1 cellular context compared by ENCODE assay signal in the genomic region with DNA sequence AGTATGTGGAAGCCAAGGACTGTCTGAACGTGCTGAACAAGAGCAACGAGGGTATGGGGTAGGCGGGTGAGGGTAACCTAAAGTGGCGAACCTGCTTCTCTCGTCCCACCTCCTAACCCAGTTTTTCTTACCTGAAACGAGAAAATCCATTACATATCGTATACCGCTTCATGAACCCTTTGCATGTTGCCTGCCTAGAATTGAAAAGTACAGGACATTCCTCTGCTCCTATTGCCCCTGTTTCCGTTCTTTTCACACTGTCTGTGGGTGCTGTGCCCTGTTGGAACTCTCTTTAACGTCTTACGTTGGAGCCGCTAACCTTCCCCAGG.
TF ChIP-seq lines count a peak whose summit lies in the region.

No MANE protein-coding gene starts in this region.

TF ChIP-seq in HepG2, 621 proteins besides CTCF, POLR2A, EP300 and RAD21:
- TF ChIP-seq ZNF576 (CRISPR knock-in tag; IDR thresholded peaks at IDR 0.05), result 0 out of 2 replicates have a peak, but pooled peaks have one; percentile 59
- TF ChIP-seq ZNF614 (CRISPR knock-in tag; IDR thresholded peaks at IDR 0.05; ENCODE audit: borderline replicate concordance), result 0 out of 2 replicates have a peak, but pooled peaks have one; percentile 6
- TF ChIP-seq, protein P1, sequence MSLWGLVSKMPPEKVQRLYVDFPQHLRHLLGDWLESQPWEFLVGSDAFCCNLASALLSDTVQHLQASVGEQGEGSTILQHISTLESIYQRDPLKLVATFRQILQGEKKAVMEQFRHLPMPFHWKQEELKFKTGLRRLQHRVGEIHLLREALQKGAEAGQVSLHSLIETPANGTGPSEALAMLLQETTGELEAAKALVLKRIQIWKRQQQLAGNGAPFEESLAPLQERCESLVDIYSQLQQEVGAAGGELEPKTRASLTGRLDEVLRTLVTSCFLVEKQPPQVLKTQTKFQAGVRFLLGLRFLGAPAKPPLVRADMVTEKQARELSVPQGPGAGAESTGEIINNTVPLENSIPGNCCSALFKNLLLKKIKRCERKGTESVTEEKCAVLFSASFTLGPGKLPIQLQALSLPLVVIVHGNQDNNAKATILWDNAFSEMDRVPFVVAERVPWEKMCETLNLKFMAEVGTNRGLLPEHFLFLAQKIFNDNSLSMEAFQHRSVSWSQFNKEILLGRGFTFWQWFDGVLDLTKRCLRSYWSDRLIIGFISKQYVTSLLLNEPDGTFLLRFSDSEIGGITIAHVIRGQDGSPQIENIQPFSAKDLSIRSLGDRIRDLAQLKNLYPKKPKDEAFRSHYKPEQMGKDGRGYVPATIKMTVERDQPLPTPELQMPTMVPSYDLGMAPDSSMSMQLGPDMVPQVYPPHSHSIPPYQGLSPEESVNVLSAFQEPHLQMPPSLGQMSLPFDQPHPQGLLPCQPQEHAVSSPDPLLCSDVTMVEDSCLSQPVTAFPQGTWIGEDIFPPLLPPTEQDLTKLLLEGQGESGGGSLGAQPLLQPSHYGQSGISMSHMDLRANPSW (CRISPR knock-in tag; IDR thresholded peaks at IDR 0.05; ENCODE audit: borderline replicate concordance), result no peak
- 0 out of 2 replicates have a peak, but pooled peaks have one; percentile 38 for TF ChIP-seq SNAI1 (CRISPR knock-in tag; IDR thresholded peaks at IDR 0.05; ENCODE audit: borderline replicate concordance)
- TF ChIP-seq NONO (IDR thresholded peaks at IDR 0.05), result no peak
- TF ChIP-seq NONO (CRISPR knock-in tag; conservative IDR thresholded peaks at IDR 0.05), result no peak
- no peak for TF ChIP-seq ZNF367 (CRISPR knock-in tag; IDR thresholded peaks at IDR 0.05; ENCODE audit: borderline replicate concordance)
- TF ChIP-seq ZBTB37 (CRISPR knock-in tag; IDR thresholded peaks at IDR 0.05), result 0 out of 2 replicates have a peak, but pooled peaks have one; percentile 29
- 0 out of 2 replicates have a peak, but pooled peaks have one; percentile 5 for TF ChIP-seq TMF1 (CRISPR knock-in tag; IDR thresholded peaks at IDR 0.05; ENCODE audit: low read depth)
- 0 out of 2 replicates have a peak, but pooled peaks have one; percentile 37 for TF ChIP-seq ZNF317 (CRISPR knock-in tag; IDR thresholded peaks at IDR 0.05)
- 0 out of 2 replicates have a peak, but pooled peaks have one; percentile 4 for TF ChIP-seq ZBTB3 (CRISPR knock-in tag; IDR thresholded peaks at IDR 0.05; ENCODE audit: borderline replicate concordance, low read depth)
- no peak for TF ChIP-seq ZNF350 (CRISPR knock-in tag; IDR thresholded peaks at IDR 0.05; ENCODE audit: borderline replicate concordance, low read depth)
- TF ChIP-seq, protein P2, sequence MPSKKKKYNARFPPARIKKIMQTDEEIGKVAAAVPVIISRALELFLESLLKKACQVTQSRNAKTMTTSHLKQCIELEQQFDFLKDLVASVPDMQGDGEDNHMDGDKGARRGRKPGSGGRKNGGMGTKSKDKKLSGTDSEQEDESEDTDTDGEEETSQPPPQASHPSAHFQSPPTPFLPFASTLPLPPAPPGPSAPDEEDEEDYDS (CRISPR knock-in tag; IDR thresholded peaks at IDR 0.05), result no peak
